Comparison of ENCODE assay signal across 24 cellular contexts in the genomic region with DNA sequence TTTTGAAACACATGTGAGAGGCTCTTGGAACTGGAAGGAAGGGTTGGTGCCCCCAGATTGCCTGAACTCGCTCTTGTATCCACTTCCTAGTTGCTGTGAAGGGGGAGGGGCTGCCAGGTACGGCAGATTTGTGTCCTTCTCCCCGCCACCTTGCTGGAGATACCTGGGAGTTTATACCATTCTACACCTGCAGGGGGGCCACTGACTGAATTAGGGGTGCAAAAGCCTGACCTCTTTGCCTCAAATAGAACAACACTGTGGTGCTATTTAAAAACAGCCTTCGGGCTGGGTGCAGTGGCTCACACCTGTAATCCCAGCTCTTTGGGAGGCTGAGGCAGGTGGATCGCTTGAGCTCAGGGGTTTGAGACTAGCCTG. TPM values are rescaled to one million over a fixed set of nuclear protein-coding genes. Genes with fewer than 3 reads are reported as not detected.
"Had no signal": no experiment of that assay in that cellular context is flagged by ENCODE, and none has a peak within 500 bp of the region (broad histone marks: within the 10 kb centered on the region; RNA-seq: fewer than 3 reads in every experiment).

No MANE protein-coding gene starts in this region.

- H3K36me3 ChIP-seq: colonic mucosa, left lung, lower lobe of right lung, pancreas, right lobe of liver, upper lobe of right lung, vagina had no signal

- H3K27me3 Mint-ChIP-seq: stimulated activated naive CD8-positive, alpha-beta T cell treated with anti-CD3 and anti-CD28 coated beads, Interleukin-15, amount 100 ng/mL, for 72 hours had no signal

- H3K27ac ChIP-seq: colonic mucosa, foreskin keratinocyte, left lung, lower lobe of right lung, pancreas, right lobe of liver, testis, upper lobe of right lung, vagina had no signal

- H3K4me1 ChIP-seq: foreskin keratinocyte, left lung, lower lobe of right lung, right lobe of liver, testis, upper lobe of right lung had no signal

- H3K27ac Mint-ChIP-seq: progenitor cell of endocrine pancreas; stimulated activated naive B cell treated with anti-CD40 and anti-IgM and Interleukin-4, amounts not matched to agents 10 μg/mL and 1 μg/mL and 100 μg/mL, for 72 hours; stimulated activated naive CD8-positive, alpha-beta T cell treated with anti-CD3 and anti-CD28 coated beads, Interleukin-15, amount 100 ng/mL, for 72 hours had no signal

- H3K9me3 ChIP-seq: colonic mucosa, left lung, lower lobe of right lung, pancreas, right lobe of liver, testis, tibial nerve, upper lobe of right lung, vagina had no signal

- H3K36me3 Mint-ChIP-seq: stimulated activated naive B cell treated with anti-CD40 and anti-IgM and Interleukin-4, amounts not matched to agents 10 μg/mL and 1 μg/mL and 100 μg/mL, for 72 hours had no signal

- H3K4me1 Mint-ChIP-seq: stimulated activated naive B cell treated with anti-CD40 and anti-IgM and Interleukin-4, amounts not matched to agents 10 μg/mL and 1 μg/mL and 100 μg/mL, for 72 hours; stimulated activated naive CD8-positive, alpha-beta T cell treated with anti-CD3 and anti-CD28 coated beads, Interleukin-15, amount 100 ng/mL, for 72 hours had no signal

- H3K27me3 ChIP-seq: colonic mucosa, left lung, pancreas, right lobe of liver, testis, tibial nerve, upper lobe of right lung, vagina had no signal

- H3K9me3 Mint-ChIP-seq: nephron; stimulated activated naive B cell treated with anti-CD40 and anti-IgM and Interleukin-4, amounts not matched to agents 10 μg/mL and 1 μg/mL and 100 μg/mL, for 72 hours; stimulated activated naive CD8-positive, alpha-beta T cell treated with anti-CD3 and anti-CD28 coated beads, Interleukin-15, amount 100 ng/mL, for 72 hours had no signal

- H3K4me3 Mint-ChIP-seq: nephron; stimulated activated naive B cell treated with anti-CD40 and anti-IgM and Interleukin-4, amounts not matched to agents 10 μg/mL and 1 μg/mL and 100 μg/mL, for 72 hours; stimulated activated naive CD8-positive, alpha-beta T cell treated with anti-CD3 and anti-CD28 coated beads, Interleukin-15, amount 100 ng/mL, for 72 hours had no signal

- ATAC-seq: foreskin keratinocyte; pancreas; right lobe of liver; stimulated activated naive B cell treated with anti-CD40 and anti-IgM and Interleukin-4, amounts not matched to agents 10 μg/mL and 1 μg/mL and 100 μg/mL, for 72 hours; stimulated activated naive CD8-positive, alpha-beta T cell treated with anti-CD3 and anti-CD28 coated beads, Interleukin-15, amount 100 ng/mL, for 72 hours had no signal

- H3K4me3 ChIP-seq: colonic mucosa, left lung, lower lobe of right lung, pancreas, right lobe of liver, testis, tibial nerve, upper lobe of right lung, vagina had no signal

- DNase-seq: dermis blood vessel endothelial cell; erythroblast; foreskin keratinocyte; head of caudate nucleus; hippocampal formation; islet precursor cell; left lung; lower lobe of right lung; mesenchymal stem cell; midbrain; occipital lobe; pancreas; right lobe of liver; stimulated activated CD4-positive, alpha-beta T cell treated with anti-CD3 and anti-CD28 coated beads, Interleukin-2, amount 100 ng/mL, for 24 hours; stimulated activated CD4-positive, alpha-beta T cell treated with anti-CD3 and anti-CD28 coated beads, Interleukin-4, amount 100 ng/mL, for 4 hours; stimulated activated naive B cell treated with anti-CD40 and anti-IgM and Interleukin-4, amounts not matched to agents 10 μg/mL and 1 μg/mL and 100 μg/mL, for 72 hours; stimulated activated naive CD8-positive, alpha-beta T cell treated with anti-CD3 and anti-CD28 coated beads, Interleukin-15, amount 100 ng/mL, for 72 hours; testis; upper lobe of right lung had no signal

RNA-seq across cellular contexts. Expression of a gene that starts 35.1 kb away (rescaled TPM):
- total RNA-seq: progenitor cell of endocrine pancreas had no signal
